In the genomic region with DNA sequence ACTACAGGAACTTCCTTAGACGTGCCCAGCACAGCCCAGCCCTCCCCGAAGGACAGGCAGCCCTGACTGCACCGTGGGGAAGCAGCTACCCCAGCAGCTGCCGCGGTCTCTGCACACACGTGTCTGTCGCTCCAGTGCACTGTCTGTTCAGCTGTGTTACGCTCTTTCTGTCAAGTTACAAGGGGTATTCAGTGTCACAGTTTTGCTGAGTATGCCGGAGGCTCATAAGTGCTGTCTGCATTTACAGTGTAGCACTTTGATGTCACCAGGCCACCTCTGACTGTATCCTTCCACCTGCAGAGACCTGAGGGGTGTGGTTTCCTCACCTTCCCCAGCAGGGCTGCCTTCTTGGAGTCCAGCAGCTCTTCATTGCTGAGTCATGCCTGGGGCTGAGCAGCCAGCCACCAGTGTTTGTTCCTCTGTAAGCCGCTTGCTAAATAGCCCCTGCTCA, we compare ENCODE assay signal across 8 cellular contexts.
A peak's percentile ranks its signal among the peaks of the same experiment; 100 is the strongest.
DNase-seq lines count a peak whose midpoint lies in the region; ATAC-seq and TF ChIP-seq lines count a peak whose summit lies in the region.

No MANE protein-coding gene starts in this region.

- peak; percentile 28 for DNase-seq in KBM-7
- DNase-seq in activated naive CD8-positive, alpha-beta T cell treated with anti-CD3 and anti-CD28 coated beads, Interleukin-2, amount 50 U/mL, for 24 hours = no peak
- DNase-seq in neural crest cell (ENCODE audit: low read depth, low spot score) = no peak
- no peak for DNase-seq in colonic mucosa
- DNase-seq in inferior parietal cortex (ENCODE audit: extremely low spot score) = no peak
- DNase-seq in NCI-H446 (lab: John Stamatoyannopoulos, UW) = no peak

- H3K36me3 Mint-ChIP-seq in activated naive CD8-positive, alpha-beta T cell treated with anti-CD3 and anti-CD28 coated beads, Interleukin-2, amount 50 U/mL, for 24 hours (ENCODE audit: low read depth) = peaks cover 36% of the 10 kb centered on the region
- peaks cover 12% of the 10 kb centered on the region for H3K36me3 Mint-ChIP-seq in neural crest cell (ENCODE audit: low read depth)

- no peak overlapping the region for H3K27ac ChIP-seq in colonic mucosa

- peak overlapping the region; percentile 62 for H3K27ac Mint-ChIP-seq in activated naive CD8-positive, alpha-beta T cell treated with anti-CD3 and anti-CD28 coated beads, Interleukin-2, amount 50 U/mL, for 24 hours
- H3K27ac Mint-ChIP-seq in neural crest cell (ENCODE audit: unreplicated experiment) = peak overlapping the region; percentile 88

- no peaks in the 10 kb centered on the region for H3K4me1 ChIP-seq in colonic mucosa

- TF ChIP-seq CTCF in neural crest cell (conservative IDR thresholded peaks at IDR 0.05) = no peak
- no peak for TF ChIP-seq CTCF in colonic mucosa (IDR thresholded peaks at IDR 0.05)

- H3K4me3 ChIP-seq in colonic mucosa = no peak overlapping the region

- peak; percentile 35 for TF ChIP-seq POLR2A in GM18505 (IDR thresholded peaks at IDR 0.05; ENCODE audit: borderline replicate concordance, extremely low read depth, insufficient read depth, insufficient read length)

- in situ Hi-C loops in KBM-7 (cut with MboI; ENCODE audit: low pct_unique_long_range_greater_than_20kb, low sequenced_read_pairs) = no loop called here

- no peaks in the 10 kb centered on the region for H3K9me3 Mint-ChIP-seq in activated naive CD8-positive, alpha-beta T cell treated with anti-CD3 and anti-CD28 coated beads, Interleukin-2, amount 50 U/mL, for 24 hours
- H3K9me3 Mint-ChIP-seq in neural crest cell = no peaks in the 10 kb centered on the region

- no peaks in the 10 kb centered on the region for H3K27me3 Mint-ChIP-seq in activated naive CD8-positive, alpha-beta T cell treated with anti-CD3 and anti-CD28 coated beads, Interleukin-2, amount 50 U/mL, for 24 hours
- no peaks in the 10 kb centered on the region for H3K27me3 Mint-ChIP-seq in neural crest cell (ENCODE audit: low read depth)

- no peak overlapping the region for H3K4me3 Mint-ChIP-seq in activated naive CD8-positive, alpha-beta T cell treated with anti-CD3 and anti-CD28 coated beads, Interleukin-2, amount 50 U/mL, for 24 hours
- no peak overlapping the region for H3K4me3 Mint-ChIP-seq in neural crest cell

- peaks cover 17% of the 10 kb centered on the region for H3K4me1 Mint-ChIP-seq in activated naive CD8-positive, alpha-beta T cell treated with anti-CD3 and anti-CD28 coated beads, Interleukin-2, amount 50 U/mL, for 24 hours
- H3K4me1 Mint-ChIP-seq in neural crest cell = peaks cover 21% of the 10 kb centered on the region

- H3K27me3 ChIP-seq in colonic mucosa = no peaks in the 10 kb centered on the region

- ATAC-seq in GM18505 (IDR thresholded peaks at IDR 0.05; ENCODE audit: unreplicated experiment) = peak; percentile 77
- peak; percentile 76 for ATAC-seq in GM21619 (IDR thresholded peaks at IDR 0.05; ENCODE audit: unreplicated experiment)
- ATAC-seq in activated naive CD8-positive, alpha-beta T cell treated with anti-CD3 and anti-CD28 coated beads, Interleukin-2, amount 50 U/mL, for 24 hours = peak; percentile 78

- intact Hi-C loops in colonic mucosa (cut with DNase I) = no loop called here

- H3K9me3 ChIP-seq in colonic mucosa = no peaks in the 10 kb centered on the region

- H3K36me3 ChIP-seq in colonic mucosa = peaks cover 7% of the 10 kb centered on the region

- H3K9ac ChIP-seq in colonic mucosa (ENCODE audit: low read depth in 2 of 2, low read length in 2 of 2) = no peak overlapping the region
